ENCODE assay signal across 19 cellular contexts in the genomic region with DNA sequence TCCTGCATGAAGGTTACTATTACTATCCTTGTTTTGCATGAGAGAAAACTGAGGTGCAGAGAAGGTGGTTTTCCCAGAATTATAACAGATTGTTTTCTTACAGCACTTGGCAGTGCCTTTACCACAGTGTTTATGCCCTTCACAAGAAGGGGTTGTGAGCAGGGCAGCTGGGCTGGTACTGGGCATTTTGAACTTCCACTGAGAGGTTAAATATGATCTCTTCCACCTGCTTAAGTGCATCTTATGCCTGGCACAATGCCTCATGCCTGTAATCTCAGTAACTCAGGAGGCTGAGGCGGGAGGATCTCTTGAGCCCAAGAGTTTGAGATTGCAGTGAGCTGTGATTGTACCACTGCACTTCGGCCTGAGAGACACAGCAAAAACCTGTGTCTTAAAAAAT.
"Had no signal": no experiment of that assay in that cellular context is flagged by ENCODE, and none has a peak within 500 bp of the region (broad histone marks: within the 10 kb centered on the region; RNA-seq: fewer than 3 reads in every experiment).

No MANE protein-coding gene starts in this region.

- H3K27ac ChIP-seq: coronary artery, hepatocyte, left ventricle myocardium inferior, lower lobe of right lung, skin epidermis, thoracic aorta, transverse colon had no signal

- H3K4me3 ChIP-seq: coronary artery, hepatocyte, left ventricle myocardium inferior, lower lobe of right lung, skin epidermis, thoracic aorta, transverse colon had no signal

- H3K4me1 ChIP-seq: left ventricle myocardium inferior, lower lobe of right lung had no signal

- H3K27me3 ChIP-seq: hepatocyte, transverse colon had no signal

- FAIRE-seq: kidney had no signal

- H3K9me3 ChIP-seq: left ventricle myocardium inferior, lower lobe of right lung, thoracic aorta, transverse colon had no signal

- ATAC-seq: left cardiac atrium; lower lobe of right lung; natural killer cell treated with Interleukin-12 subunit alpha and Interleukin-12 subunit beta and Interleukin-15 and Interleukin-18, amount 100 ng/mL, for 72 hours; sciatic nerve; stimulated activated naive B cell treated with anti-CD40 and anti-IgM and Interleukin-4, amounts not matched to agents 10 μg/mL and 1 μg/mL and 100 μg/mL, for 72 hours; stimulated activated naive CD8-positive, alpha-beta T cell treated with anti-CD3 and anti-CD28 coated beads, Interleukin-15, amount 100 ng/mL, for 72 hours had no signal

- DNase-seq: effector CD8-positive, alpha-beta T cell; foreskin melanocyte; head of caudate nucleus; kidney; left cardiac atrium; left ventricle myocardium inferior; lower lobe of right lung; posterior cingulate gyrus; stimulated activated CD4-positive, alpha-beta T cell treated with anti-CD3 and anti-CD28 coated beads, Interleukin-2, amount 100 ng/mL, for 24 hours; stimulated activated CD4-positive, alpha-beta T cell treated with anti-CD3 and anti-CD28 coated beads, Interleukin-4, amount 100 ng/mL, for 4 hours; stimulated activated naive B cell treated with anti-CD40 and anti-IgM and Interleukin-4, amounts not matched to agents 10 μg/mL and 1 μg/mL and 100 μg/mL, for 72 hours; stimulated activated naive CD8-positive, alpha-beta T cell treated with anti-CD3 and anti-CD28 coated beads, Interleukin-15, amount 100 ng/mL, for 72 hours; transverse colon had no signal
